Comparison of ENCODE assay signal across 2 cellular contexts in genomic region chr1:16760801-16761200, GRCh38. TPM values are rescaled to one million over a fixed set of nuclear protein-coding genes. Genes with fewer than 3 reads are reported as not detected.
"Had no signal": no experiment of that assay in that cellular context is flagged by ENCODE, and none has a peak within 500 bp of the region (broad histone marks: within the 10 kb centered on the region; RNA-seq: fewer than 3 reads in every experiment).

No MANE protein-coding gene starts in this region.

RNA-seq across cellular contexts. Expression of gene RNU1-4, which starts 20.5 kb away (rescaled TPM):
- polyA plus RNA-seq: aorta, IMR-90 had no signal
